ENCODE assay signal across 8 cellular contexts in genomic region chr3:188627652-188628051, GRCh38.
DNase-seq lines count a peak whose midpoint lies in the region; ATAC-seq and TF ChIP-seq lines count a peak whose summit lies in the region.
"Had no signal": no experiment of that assay in that cellular context is flagged by ENCODE, and none has a peak within 500 bp of the region (broad histone marks: within the 10 kb centered on the region; RNA-seq: fewer than 3 reads in every experiment).

No MANE protein-coding gene starts in this region.

- peak; percentile 94 for DNase-seq in HCEC 1CT
- peak; percentile 94 for DNase-seq in fibroblast of peridontal ligament (ENCODE audit: extremely low read depth)
- peak; percentile 76 for DNase-seq in stromal cell of bone marrow (ENCODE audit: low read depth)
- DNase-seq in coronary artery (ENCODE audit: low spot score): no peak
- DNase-seq: NCI-H446 treated with DMSO at 0.1 percent for 48 hours had no signal

- H3K4me3 ChIP-seq in coronary artery: no peak overlapping the region

- peak overlapping the region in 1 of 2 donors; percentile 34 for H3K27ac ChIP-seq in coronary artery

- ATAC-seq in SK-N-SH treated with all-trans-retinoic acid at 6 μM for 48 hours: peak; percentile 51; the same call in 2 of the 3 replicates
- ATAC-seq in GM19455 (IDR thresholded peaks at IDR 0.05; ENCODE audit: unreplicated experiment): no peak
- ATAC-seq in HG02763 (IDR thresholded peaks at IDR 0.05; ENCODE audit: unreplicated experiment): no peak

- TF ChIP-seq CTCF in coronary artery (IDR thresholded peaks at IDR 0.05): no peak

TF ChIP-seq in SK-N-SH treated with all-trans-retinoic acid at 6 μM for 48 hours, 23 proteins besides CTCF, POLR2A, EP300 and RAD21:
- TF ChIP-seq ESRRG (CRISPR knock-in tag; IDR thresholded peaks at IDR 0.05) (no peak), TOX (CRISPR knock-in tag; IDR thresholded peaks at IDR 0.05; ENCODE audit: borderline replicate concordance) (0 out of 2 replicates have a peak, but pooled peaks have one; percentile 37), ISL1 (CRISPR knock-in tag; IDR thresholded peaks at IDR 0.05) (peak; percentile 67)
